In genomic region chr17:74982663-74983313, GRCh38 we compare ENCODE assay signal across 8 cellular contexts. TPM values are rescaled to one million over a fixed set of nuclear protein-coding genes. Genes with fewer than 3 reads are reported as not detected.
DNase-seq lines count a peak whose midpoint lies in the region; ATAC-seq and TF ChIP-seq lines count a peak whose summit lies in the region.
"Not testable (repeated sequence)": the region's sequence is repeated elsewhere in the genome, so short reads cannot be mapped to it uniquely, and the experiment has no call there.

No MANE protein-coding gene starts in this region.

- H3K4me2 ChIP-seq in OCI-LY3 (ENCODE audit: low read length), result peak overlapping the region; percentile 97

- H3K36me3 ChIP-seq in OCI-LY3 (replicated peaks; ENCODE audit: low read depth, low read length); heart left ventricle; skeletal muscle tissue (ENCODE audit: control insufficient read depth in 3 of 3, insufficient read depth in 3 of 3, low read length in 3 of 3): not testable (repeated sequence)

- peaks cover 10% of the 10 kb centered on the region for H3K4me1 Mint-ChIP-seq in HFFc6 (ENCODE audit: low read depth)
- peaks cover 24% of the 10 kb centered on the region for H3K4me1 Mint-ChIP-seq in activated CD8-positive, alpha-beta T cell treated with anti-CD3 and anti-CD28 coated beads, Interleukin-2, amount 10 ng/mL, durations not matched to agents 7 days and 5 days (ENCODE audit: low read depth)

- peak overlapping the region; percentile 91 for H3K4me3 Mint-ChIP-seq in HFFc6
- peak overlapping the region; percentile 74 for H3K4me3 Mint-ChIP-seq in activated CD8-positive, alpha-beta T cell treated with anti-CD3 and anti-CD28 coated beads, Interleukin-2, amount 10 ng/mL, durations not matched to agents 7 days and 5 days

- H3K27ac ChIP-seq in AG04450 (ENCODE audit: low read depth, low read length) (peak overlapping the region; percentile 11), heart left ventricle (peak overlapping the region; percentile 83 to 95 (median 90)), skeletal muscle tissue (ENCODE audit: low read depth, low read length) (peak overlapping the region; percentile 66)
- not testable (repeated sequence) for H3K27ac ChIP-seq in OCI-LY3 (ENCODE audit: low read length)

- not testable (repeated sequence) for H3K27me3 Mint-ChIP-seq in HFFc6 (ENCODE audit: insufficient read depth)
- H3K27me3 Mint-ChIP-seq in activated CD8-positive, alpha-beta T cell treated with anti-CD3 and anti-CD28 coated beads, Interleukin-2, amount 10 ng/mL, durations not matched to agents 7 days and 5 days (ENCODE audit: low read depth), result peaks cover 41% of the 10 kb centered on the region

- TF ChIP-seq POLR2A in heart left ventricle (IDR thresholded peaks at IDR 0.05), result not testable (repeated sequence)

- intact Hi-C loops in heart left ventricle (cut with DNase I), result loop anchor here in 4 of 10 donors (2.0 to 10.0 kb wide), 5 partner anchors 30 to 202 kb away; partner anchors contain the start of genes ATP5PD (in 1 of the 4), KCTD2 (in 1 of the 4), MRPL58 (in 1 of the 4) and SUMO2 (in 1 of the 4)

- CTCF ChIA-PET in AG04450 (lab: Charles Lee), result interaction anchor here (0.6 to 1.7 kb wide), 5 partner anchors 21 to 132 kb away, joined by 3 to 10 read pairs (median 5); partner anchors contain the start of gene MRPL58
- CTCF ChIA-PET in activated CD8-positive, alpha-beta T cell treated with anti-CD3 and anti-CD28 coated beads, Interleukin-2, amount 10 ng/mL, durations not matched to agents 7 days and 5 days (lab: Charles Lee), result interaction anchor here (1.0 to 1.3 kb wide), 3 partner anchors 22 to 30 kb away, joined by 3 to 7 read pairs (median 4); partner anchors contain the start of gene MRPL58

- H3K27me3 ChIP-seq in AG04450 (ENCODE audit: control insufficient read depth, insufficient read depth, low read length), result not testable (repeated sequence)
- H3K27me3 ChIP-seq in OCI-LY3 (ENCODE audit: low read depth, low read length) (peaks cover 18% of the 10 kb centered on the region), heart left ventricle (peaks cover 0 to 12% (median 0%) of the 10 kb centered on the region in 9 donors), mononuclear cell (ENCODE audit: insufficient read depth, low read length) (peaks cover 22% of the 10 kb centered on the region), skeletal muscle tissue (ENCODE audit: control insufficient read depth in 3 of 3, insufficient read depth in 3 of 3, low read length in 3 of 3) (peaks cover 0 to 28% (median 24%) of the 10 kb centered on the region in 3 donors)

- peak overlapping the region; percentile 72 for H3K4me3 ChIP-seq in AG04450 (ENCODE audit: low read depth, low read length)
- H3K4me3 ChIP-seq in OCI-LY3 (ENCODE audit: low read length), result peak overlapping the region; percentile 94
- peak overlapping the region; percentile 72 for H3K4me3 ChIP-seq in choroid plexus epithelial cell (ENCODE audit: low read depth, low read length)
- H3K4me3 ChIP-seq in heart left ventricle, result peak overlapping the region; percentile 45 to 94 (median 68)
- peak overlapping the region; percentile 46 for H3K4me3 ChIP-seq in mononuclear cell (ENCODE audit: low read length)
- H3K4me3 ChIP-seq in skeletal muscle tissue (ENCODE audit: low read length in 3 of 3), result peak overlapping the region; percentile 65 to 81 (median 81)

- not testable (repeated sequence) for H3K27ac Mint-ChIP-seq in HFFc6; activated CD8-positive, alpha-beta T cell treated with anti-CD3 and anti-CD28 coated beads, Interleukin-2, amount 10 ng/mL, durations not matched to agents 7 days and 5 days

- WGBS in heart left ventricle, 4 donors, result 24 to 45% (median 32%) methylated on average over 12 to 14 of the region's 14 CpGs

- POLR2A ChIA-PET in AG04450 (lab: Yijun Ruan, JAX), result interaction anchor here (2.1 kb wide), 1 partner anchor 30 kb away, joined by 4 read pairs; the partner anchor contains the start of gene MRPL58
- POLR2A ChIA-PET in activated CD8-positive, alpha-beta T cell treated with anti-CD3 and anti-CD28 coated beads, Interleukin-2, amount 10 ng/mL, durations not matched to agents 7 days and 5 days (lab: Charles Lee), result interaction anchor here (0.6 to 3.7 kb wide), 3 partner anchors 11 to 30 kb away, joined by 3 to 13 read pairs (median 3); partner anchors contain the start of gene MRPL58

- not testable (repeated sequence) for TF ChIP-seq CTCF in AG04450 (IDR thresholded peaks at IDR 0.05; ENCODE audit: low read depth, low read length); HFFc6 (IDR thresholded peaks at IDR 0.05); OCI-LY3 (IDR thresholded peaks at IDR 0.05; ENCODE audit: low read depth, low read length); choroid plexus epithelial cell (conservative IDR thresholded peaks at IDR 0.05; ENCODE audit: low read depth, low read length); heart left ventricle (IDR thresholded peaks at IDR 0.05)

- H3K9me3 ChIP-seq in AG04450 (ENCODE audit: control insufficient read depth, insufficient read depth, low read length); OCI-LY3 (ENCODE audit: insufficient read depth, low read length); heart left ventricle; mononuclear cell (ENCODE audit: low read depth, low read length); skeletal muscle tissue (ENCODE audit: control insufficient read depth in 3 of 3, low read length in 3 of 3): not testable (repeated sequence)

- not testable (repeated sequence) for ATAC-seq in activated CD8-positive, alpha-beta T cell treated with anti-CD3 and anti-CD28 coated beads, Interleukin-2, amount 10 ng/mL, durations not matched to agents 7 days and 5 days
- ATAC-seq in heart left ventricle, result peak in 2 of 4 donors; percentile 1 to 5

- not testable (repeated sequence) for H4K20me1 ChIP-seq in OCI-LY3 (ENCODE audit: insufficient read depth, low read length)

- peaks cover 20% of the 10 kb centered on the region for H3K4me1 ChIP-seq in OCI-LY3 (ENCODE audit: low read length)
- H3K4me1 ChIP-seq in heart left ventricle, result peaks cover 6 to 29% (median 21%) of the 10 kb centered on the region in 12 donors
- H3K4me1 ChIP-seq in mononuclear cell (ENCODE audit: insufficient read depth, low read length), result peaks cover 41% of the 10 kb centered on the region
- peaks cover 18 to 22% (median 18%) of the 10 kb centered on the region in 3 donors for H3K4me1 ChIP-seq in skeletal muscle tissue (ENCODE audit: control insufficient read depth in 3 of 3, insufficient read depth in 3 of 3, low read length in 3 of 3)

- H3K9me3 Mint-ChIP-seq in HFFc6; activated CD8-positive, alpha-beta T cell treated with anti-CD3 and anti-CD28 coated beads, Interleukin-2, amount 10 ng/mL, durations not matched to agents 7 days and 5 days (ENCODE audit: insufficient read depth): not testable (repeated sequence)

- H3K36me3 Mint-ChIP-seq in HFFc6 (ENCODE audit: low read depth); activated CD8-positive, alpha-beta T cell treated with anti-CD3 and anti-CD28 coated beads, Interleukin-2, amount 10 ng/mL, durations not matched to agents 7 days and 5 days (ENCODE audit: low read depth): not testable (repeated sequence)

- peak overlapping the region; percentile 97 for H2AFZ ChIP-seq in OCI-LY3 (ENCODE audit: low read depth, low read length)

- DNase-seq in AG04450 (ENCODE audit: low read depth, low spot score); HFFc6; activated CD8-positive, alpha-beta T cell treated with anti-CD3 and anti-CD28 coated beads, Interleukin-2, amount 10 ng/mL, durations not matched to agents 7 days and 5 days; choroid plexus epithelial cell (ENCODE audit: low read depth); heart left ventricle: not testable (repeated sequence)

- peak overlapping the region; percentile 83 for H3K9ac ChIP-seq in OCI-LY3 (ENCODE audit: low read length)
- H3K9ac ChIP-seq in skeletal muscle tissue (ENCODE audit: low read depth in 1 of 3, low read length in 3 of 3), result peak overlapping the region; percentile 64 to 79 (median 74)

- not testable (repeated sequence) for H3K79me2 ChIP-seq in OCI-LY3 (ENCODE audit: low read length)

RNA-seq across cellular contexts. Expression of gene CDR2L, which starts 4.6 kb away (rescaled TPM):
- 8.4 and 11.4 TPM in 2 replicates for polyA plus RNA-seq in AG04450 (2011; rRNA removed)
- polyA minus RNA-seq in AG04450 (2011; rRNA and poly(A)+ RNA removed), result 8.4 and 9.2 TPM in 2 replicates
- total RNA-seq in HFFc6 (2021; fragmentation: NEBNext Ultra II Directional; extraction: Animal tissue kit (Norgen Biotek cat#: 25700)), result 10 to 100 TPM; 27.5 to 35.8 (median 30.4) TPM
- total RNA-seq in activated CD8-positive, alpha-beta T cell treated with anti-CD3 and anti-CD28 coated beads, Interleukin-2, amount 10 ng/mL, durations not matched to agents 7 days and 5 days, result under 1 TPM; 0.13 to 0.18 TPM
- 10 to 100 TPM; 13.0 to 56.4 (median 18.1) TPM for total RNA-seq in heart left ventricle
- polyA plus RNA-seq in heart left ventricle, result 10 to 100 TPM; 13.6 to 19.1 TPM
- 0.31 TPM for total RNA-seq in mononuclear cell
- 2.6 TPM for total RNA-seq in skeletal muscle tissue

RNA-seq across cellular contexts. Expression of gene HID1, which starts 10.2 kb away (rescaled TPM):
- polyA plus RNA-seq in AG04450 (2011; rRNA removed), result 1.4 and 1.8 TPM in 2 replicates
- polyA minus RNA-seq in AG04450 (2011; rRNA and poly(A)+ RNA removed), result 1.1 and 1.6 TPM in 2 replicates
- total RNA-seq in HFFc6 (2021; fragmentation: NEBNext Ultra II Directional; extraction: Animal tissue kit (Norgen Biotek cat#: 25700)), result under 1 TPM; 0.40 to 0.96 (median 0.56) TPM
- total RNA-seq in activated CD8-positive, alpha-beta T cell treated with anti-CD3 and anti-CD28 coated beads, Interleukin-2, amount 10 ng/mL, durations not matched to agents 7 days and 5 days, result under 1 TPM; 0.18 to 0.55 TPM
- total RNA-seq in heart left ventricle, result 10 to 100 TPM in 4 of 9 donors, 1 to 10 TPM in 5; 5.7 to 15.7 (median 9.8) TPM
- 10 to 100 TPM in 1 of 2 donors, 1 to 10 TPM in 1; 6.7 to 10.7 TPM for polyA plus RNA-seq in heart left ventricle
- total RNA-seq in mononuclear cell, result 3.1 TPM
- total RNA-seq in skeletal muscle tissue, result 3.7 TPM

RNA-seq across cellular contexts. Expression of gene MRPL58, which starts 29.7 kb away (rescaled TPM):
- polyA plus RNA-seq in AG04450 (2011; rRNA removed) (48.5 and 53.7 TPM in 2 replicates), heart left ventricle (10 to 100 TPM; 82.0 to 93.8 TPM)
- polyA minus RNA-seq in AG04450 (2011; rRNA and poly(A)+ RNA removed), result 14.7 and 16.9 TPM in 2 replicates
- 10 to 100 TPM; 39.2 to 50.6 (median 47.8) TPM for total RNA-seq in HFFc6 (2021; fragmentation: NEBNext Ultra II Directional; extraction: Animal tissue kit (Norgen Biotek cat#: 25700))
- 10 to 100 TPM; 45.1 to 45.8 TPM for total RNA-seq in activated CD8-positive, alpha-beta T cell treated with anti-CD3 and anti-CD28 coated beads, Interleukin-2, amount 10 ng/mL, durations not matched to agents 7 days and 5 days
- total RNA-seq in heart left ventricle (10 to 100 TPM; 41.0 to 89.4 (median 55.8) TPM), mononuclear cell (8.6 TPM), skeletal muscle tissue (20.9 TPM)

RNA-seq across cellular contexts. Expression of gene OTOP3, which starts 47.1 kb away (rescaled TPM):
- polyA plus RNA-seq in AG04450 (2011; rRNA removed) (not detected in 2 replicates), heart left ventricle (not detected)
- polyA minus RNA-seq in AG04450 (2011; rRNA and poly(A)+ RNA removed), result not detected in 2 replicates
- total RNA-seq in HFFc6 (2021; fragmentation: NEBNext Ultra II Directional; extraction: Animal tissue kit (Norgen Biotek cat#: 25700)), result not detected
- total RNA-seq in activated CD8-positive, alpha-beta T cell treated with anti-CD3 and anti-CD28 coated beads, Interleukin-2, amount 10 ng/mL, durations not matched to agents 7 days and 5 days, result not detected
- total RNA-seq in heart left ventricle (not detected), mononuclear cell (not detected), skeletal muscle tissue (not detected)

RNA-seq across cellular contexts. Expression of gene OTOP2, which starts 58.7 kb away (rescaled TPM):
- polyA plus RNA-seq in AG04450 (2011; rRNA removed), result not detected in 2 replicates
- polyA minus RNA-seq in AG04450 (2011; rRNA and poly(A)+ RNA removed), result not detected in 2 replicates
- total RNA-seq in HFFc6 (2021; fragmentation: NEBNext Ultra II Directional; extraction: Animal tissue kit (Norgen Biotek cat#: 25700)), result not detected
- not detected for total RNA-seq in activated CD8-positive, alpha-beta T cell treated with anti-CD3 and anti-CD28 coated beads, Interleukin-2, amount 10 ng/mL, durations not matched to agents 7 days and 5 days
- not detected for total RNA-seq in heart left ventricle
- polyA plus RNA-seq in heart left ventricle, result not detected
- total RNA-seq in mononuclear cell, result not detected
- not detected for total RNA-seq in skeletal muscle tissue
